ENCODE assay signal across 14 cellular contexts in genomic region chr3:135992072-135992471, GRCh38. TPM values are rescaled to one million over a fixed set of nuclear protein-coding genes. Genes with fewer than 3 reads are reported as not detected.
DNase-seq lines count a peak whose midpoint lies in the region; ATAC-seq, FAIRE-seq and TF ChIP-seq lines count a peak whose summit lies in the region.
"Had no signal": no experiment of that assay in that cellular context is flagged by ENCODE, and none has a peak within 500 bp of the region (broad histone marks: within the 10 kb centered on the region; RNA-seq: fewer than 3 reads in every experiment).

No MANE protein-coding gene starts in this region.

- FAIRE-seq in astrocyte (lab: Jason Lieb, UNC), result peak; percentile 95
- no peak for FAIRE-seq in urothelium cell line (lab: Jason Lieb, UNC)
- FAIRE-seq: GM19239 had no signal

- peak overlapping the region; percentile 96 for H3K27ac ChIP-seq in astrocyte (ENCODE audit: low read depth, low read length)
- H3K27ac ChIP-seq: 22Rv1 had no signal

- no peaks in the 10 kb centered on the region for H3K36me3 Mint-ChIP-seq in activated CD4-positive, alpha-beta T cell treated with anti-CD3 and anti-CD28 coated beads for 36 hours (ENCODE audit: low read depth)
- no peaks in the 10 kb centered on the region for H3K36me3 Mint-ChIP-seq in astrocyte (ENCODE audit: low read depth, unreplicated experiment)

- intact Hi-C loops in activated CD4-positive, alpha-beta T cell treated with anti-CD3 and anti-CD28 coated beads for 36 hours (cut with DNase I, micrococcal nuclease), result no loop called here
- intact Hi-C loops in cardiac septum (cut with DNase I), result no loop called here

- no peaks in the 10 kb centered on the region for H3K27me3 ChIP-seq in astrocyte (ENCODE audit: insufficient read depth, low read length)

- H3K9me3 ChIP-seq in astrocyte (ENCODE audit: insufficient read depth, low read depth, low read length), result no peaks in the 10 kb centered on the region

- H4K20me1 ChIP-seq in astrocyte (ENCODE audit: insufficient read depth, low read length), result peaks cover 2% of the 10 kb centered on the region

- no peak for ATAC-seq in activated CD4-positive, alpha-beta T cell treated with anti-CD3 and anti-CD28 coated beads for 36 hours
- no peak for ATAC-seq in HG02610 (IDR thresholded peaks at IDR 0.05; ENCODE audit: unreplicated experiment)

- TF ChIP-seq CTCF in astrocyte (IDR thresholded peaks at IDR 0.05; ENCODE audit: insufficient read depth, low read depth, low read length), result no peak

- no peak overlapping the region for H3K4me3 ChIP-seq in astrocyte (ENCODE audit: insufficient read depth, low read depth, low read length)

- CTCF ChIA-PET in activated CD4-positive, alpha-beta T cell treated with anti-CD3 and anti-CD28 coated beads for 36 hours (lab: Charles Lee), result interaction anchor here (0.7 kb wide), 1 partner anchor 207 kb away, joined by 3 read pairs; no protein-coding TSS in a partner anchor

- H3K9me3 Mint-ChIP-seq in activated CD4-positive, alpha-beta T cell treated with anti-CD3 and anti-CD28 coated beads for 36 hours (ENCODE audit: low read depth), result no peaks in the 10 kb centered on the region
- no peaks in the 10 kb centered on the region for H3K9me3 Mint-ChIP-seq in astrocyte (ENCODE audit: unreplicated experiment)
- H3K9me3 Mint-ChIP-seq: dendritic cell treated with granulocyte-macrophage colony-stimulating factor and Interleukin-4, amounts not matched to agents 40 ng/mL and 50 ng/mL, for 4 days had no signal

- no peak overlapping the region for H3K27ac Mint-ChIP-seq in activated CD4-positive, alpha-beta T cell treated with anti-CD3 and anti-CD28 coated beads for 36 hours
- H3K27ac Mint-ChIP-seq in astrocyte (ENCODE audit: unreplicated experiment), result peak overlapping the region; percentile 75
- H3K27ac Mint-ChIP-seq: dendritic cell treated with granulocyte-macrophage colony-stimulating factor and Interleukin-4, amounts not matched to agents 40 ng/mL and 50 ng/mL, for 4 days had no signal

- peak overlapping the region; percentile 53 for H3K9ac ChIP-seq in astrocyte (ENCODE audit: low read length)

- no peak overlapping the region for H2AFZ ChIP-seq in astrocyte (ENCODE audit: low read depth, low read length)

- peak; percentile 5 for DNase-seq in activated CD4-positive, alpha-beta T cell treated with anti-CD3 and anti-CD28 coated beads for 36 hours
- DNase-seq in activated CD4-positive, alpha-beta T cell treated with anti-CD3 and anti-CD28 coated beads for 1 hour, result no peak
- DNase-seq in astrocyte (ENCODE audit: low read depth) (peak; percentile 89), hepatic stellate cell (ENCODE audit: low spot score) (peak; percentile 25), urothelium cell line (ENCODE audit: low spot score) (peak; percentile 43), iPS-NIHi7 (ENCODE audit: extremely low spot score) (no peak), cardiac septum (ENCODE audit: low spot score) (no peak)
- DNase-seq: GF-D8, NCI-H2227 treated with DMSO at 0.1 percent for 48 hours had no signal

- peaks cover 7% of the 10 kb centered on the region for H3K27me3 Mint-ChIP-seq in activated CD4-positive, alpha-beta T cell treated with anti-CD3 and anti-CD28 coated beads for 36 hours
- H3K27me3 Mint-ChIP-seq in astrocyte (ENCODE audit: low read depth, unreplicated experiment), result no peaks in the 10 kb centered on the region
- H3K27me3 Mint-ChIP-seq: dendritic cell treated with granulocyte-macrophage colony-stimulating factor and Interleukin-4, amounts not matched to agents 40 ng/mL and 50 ng/mL, for 4 days had no signal

- peaks cover 82% of the 10 kb centered on the region for H3K79me2 ChIP-seq in astrocyte (ENCODE audit: insufficient read depth, low read length)

- no peak overlapping the region for H3K4me3 Mint-ChIP-seq in activated CD4-positive, alpha-beta T cell treated with anti-CD3 and anti-CD28 coated beads for 36 hours
- H3K4me3 Mint-ChIP-seq in astrocyte (ENCODE audit: unreplicated experiment), result no peak overlapping the region
- H3K4me3 Mint-ChIP-seq: dendritic cell treated with granulocyte-macrophage colony-stimulating factor and Interleukin-4, amounts not matched to agents 40 ng/mL and 50 ng/mL, for 4 days had no signal

- peak overlapping the region; percentile 74 for H3K4me2 ChIP-seq in astrocyte (ENCODE audit: low read length)

- peaks cover 41% of the 10 kb centered on the region for H3K4me1 ChIP-seq in astrocyte (ENCODE audit: insufficient read depth, low read length)

- no peaks in the 10 kb centered on the region for H3K36me3 ChIP-seq in astrocyte (ENCODE audit: insufficient read depth, low read length)

- POLR2A ChIA-PET in activated CD4-positive, alpha-beta T cell treated with anti-CD3 and anti-CD28 coated beads for 36 hours (lab: Charles Lee), result no interaction called here

- H3K4me1 Mint-ChIP-seq in activated CD4-positive, alpha-beta T cell treated with anti-CD3 and anti-CD28 coated beads for 36 hours, result peaks cover 8% of the 10 kb centered on the region
- peaks cover 31% of the 10 kb centered on the region for H3K4me1 Mint-ChIP-seq in astrocyte (ENCODE audit: low read depth, unreplicated experiment)

RNA-seq across cellular contexts. Expression of gene PPP2R3A, which starts 26.5 kb away (rescaled TPM):
- total RNA-seq in activated CD4-positive, alpha-beta T cell treated with anti-CD3 and anti-CD28 coated beads for 36 hours, result under 1 TPM; 0.18 to 0.51 TPM
- total RNA-seq in astrocyte (18.7 and 19.5 TPM in 2 replicates), cardiac septum (82.8 TPM)
- total RNA-seq: T-helper 1 cell treated with Interleukin-12 subunit alpha and Interleukin-12 subunit beta and Interleukin-4 antibody, amounts not matched to agents 30 ng/mL and 1 ng/mL, for 36 hours had no signal

Comparison
In these comparisons a context has a peak if more than half of its experiments do, and no peak if none do; other contexts are left out.
1. DNase-seq: peak in activated CD4-positive, alpha-beta T cell treated with anti-CD3 and anti-CD28 coated beads for 36 hours (single experiment), astrocyte (single experiment), hepatic stellate cell (single experiment) and urothelium cell line (single experiment); none in activated CD4-positive, alpha-beta T cell treated with anti-CD3 and anti-CD28 coated beads for 1 hour (single experiment), iPS-NIHi7 (single experiment) and cardiac septum (single experiment).
2. RNA of gene PPP2R3A, which starts 26.5 kb away (total RNA-seq): 82.8 TPM in cardiac septum (single experiment) and 18.7 to 19.5 TPM in astrocyte; 0.18 to 0.51 TPM in activated CD4-positive, alpha-beta T cell treated with anti-CD3 and anti-CD28 coated beads for 36 hours; every median in the first group is over 10 times any median in the second.